Comparison of ENCODE assay signal across 2 cellular contexts in the genomic region with DNA sequence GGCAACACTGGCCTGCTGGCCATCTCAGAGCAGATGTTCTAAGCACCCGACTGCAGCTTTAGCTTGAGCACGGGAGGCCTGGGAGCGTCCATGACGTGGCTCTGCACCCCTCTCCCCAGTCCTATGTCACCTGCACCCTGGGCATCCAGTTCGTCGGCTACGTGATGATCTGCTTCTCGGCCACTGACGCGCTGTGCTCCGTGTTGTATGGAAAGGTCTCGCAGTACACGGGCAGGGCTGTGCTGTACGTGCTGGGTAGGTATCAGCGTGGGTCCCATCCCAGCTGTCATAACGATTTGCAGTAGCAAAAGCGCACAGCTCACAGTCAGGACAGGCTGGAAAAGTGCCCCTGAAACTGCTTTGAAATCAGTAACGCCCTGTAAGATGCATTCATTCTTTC.
TF ChIP-seq lines count a peak whose summit lies in the region.

No MANE protein-coding gene starts in this region.

TF ChIP-seq in GM23338, 12 proteins besides CTCF, POLR2A, EP300 and RAD21 (continues in another document):
- TF ChIP-seq, protein P1, sequence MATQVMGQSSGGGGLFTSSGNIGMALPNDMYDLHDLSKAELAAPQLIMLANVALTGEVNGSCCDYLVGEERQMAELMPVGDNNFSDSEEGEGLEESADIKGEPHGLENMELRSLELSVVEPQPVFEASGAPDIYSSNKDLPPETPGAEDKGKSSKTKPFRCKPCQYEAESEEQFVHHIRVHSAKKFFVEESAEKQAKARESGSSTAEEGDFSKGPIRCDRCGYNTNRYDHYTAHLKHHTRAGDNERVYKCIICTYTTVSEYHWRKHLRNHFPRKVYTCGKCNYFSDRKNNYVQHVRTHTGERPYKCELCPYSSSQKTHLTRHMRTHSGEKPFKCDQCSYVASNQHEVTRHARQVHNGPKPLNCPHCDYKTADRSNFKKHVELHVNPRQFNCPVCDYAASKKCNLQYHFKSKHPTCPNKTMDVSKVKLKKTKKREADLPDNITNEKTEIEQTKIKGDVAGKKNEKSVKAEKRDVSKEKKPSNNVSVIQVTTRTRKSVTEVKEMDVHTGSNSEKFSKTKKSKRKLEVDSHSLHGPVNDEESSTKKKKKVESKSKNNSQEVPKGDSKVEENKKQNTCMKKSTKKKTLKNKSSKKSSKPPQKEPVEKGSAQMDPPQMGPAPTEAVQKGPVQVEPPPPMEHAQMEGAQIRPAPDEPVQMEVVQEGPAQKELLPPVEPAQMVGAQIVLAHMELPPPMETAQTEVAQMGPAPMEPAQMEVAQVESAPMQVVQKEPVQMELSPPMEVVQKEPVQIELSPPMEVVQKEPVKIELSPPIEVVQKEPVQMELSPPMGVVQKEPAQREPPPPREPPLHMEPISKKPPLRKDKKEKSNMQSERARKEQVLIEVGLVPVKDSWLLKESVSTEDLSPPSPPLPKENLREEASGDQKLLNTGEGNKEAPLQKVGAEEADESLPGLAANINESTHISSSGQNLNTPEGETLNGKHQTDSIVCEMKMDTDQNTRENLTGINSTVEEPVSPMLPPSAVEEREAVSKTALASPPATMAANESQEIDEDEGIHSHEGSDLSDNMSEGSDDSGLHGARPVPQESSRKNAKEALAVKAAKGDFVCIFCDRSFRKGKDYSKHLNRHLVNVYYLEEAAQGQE (IDR thresholded peaks at IDR 0.05; ENCODE audit: unreplicated experiment): no peak
- TF ChIP-seq ETS1 (IDR thresholded peaks at IDR 0.05) (no peak), ZNF462 (CRISPR knock-in tag; IDR thresholded peaks at IDR 0.05) (no peak), ZNF114 (CRISPR knock-in tag; IDR thresholded peaks at IDR 0.05) (no peak), NANOG (IDR thresholded peaks at IDR 0.05; ENCODE audit: borderline replicate concordance) (no peak), EZH2phosphoT487 (IDR thresholded peaks at IDR 0.05; ENCODE audit: unreplicated experiment) (no peak), JUNB (IDR thresholded peaks at IDR 0.05; ENCODE audit: unreplicated experiment) (no peak), POLR2AphosphoS5 (IDR thresholded peaks at IDR 0.05; ENCODE audit: low read depth) (no peak), EZH2 (IDR thresholded peaks at IDR 0.05; ENCODE audit: low read depth, unreplicated experiment) (no peak), CREB1 (CRISPR knock-in tag; IDR thresholded peaks at IDR 0.05; ENCODE audit: low read depth) (no peak)

TF ChIP-seq in WTC11, 78 proteins besides CTCF, POLR2A, EP300 and RAD21:
- TF ChIP-seq, protein P2, sequence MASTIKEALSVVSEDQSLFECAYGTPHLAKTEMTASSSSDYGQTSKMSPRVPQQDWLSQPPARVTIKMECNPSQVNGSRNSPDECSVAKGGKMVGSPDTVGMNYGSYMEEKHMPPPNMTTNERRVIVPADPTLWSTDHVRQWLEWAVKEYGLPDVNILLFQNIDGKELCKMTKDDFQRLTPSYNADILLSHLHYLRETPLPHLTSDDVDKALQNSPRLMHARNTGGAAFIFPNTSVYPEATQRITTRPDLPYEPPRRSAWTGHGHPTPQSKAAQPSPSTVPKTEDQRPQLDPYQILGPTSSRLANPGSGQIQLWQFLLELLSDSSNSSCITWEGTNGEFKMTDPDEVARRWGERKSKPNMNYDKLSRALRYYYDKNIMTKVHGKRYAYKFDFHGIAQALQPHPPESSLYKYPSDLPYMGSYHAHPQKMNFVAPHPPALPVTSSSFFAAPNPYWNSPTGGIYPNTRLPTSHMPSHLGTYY (CRISPR knock-in tag; IDR thresholded peaks at IDR 0.05): no peak
- TF ChIP-seq KAT7 (CRISPR knock-in tag; IDR thresholded peaks at IDR 0.05; ENCODE audit: borderline replicate concordance): no peak
- no peak for TF ChIP-seq ZBTB21 (CRISPR knock-in tag; IDR thresholded peaks at IDR 0.05; ENCODE audit: borderline replicate concordance)
- TF ChIP-seq ESRRA (CRISPR knock-in tag; IDR thresholded peaks at IDR 0.05; ENCODE audit: borderline replicate concordance): no peak
- TF ChIP-seq, protein P3, sequence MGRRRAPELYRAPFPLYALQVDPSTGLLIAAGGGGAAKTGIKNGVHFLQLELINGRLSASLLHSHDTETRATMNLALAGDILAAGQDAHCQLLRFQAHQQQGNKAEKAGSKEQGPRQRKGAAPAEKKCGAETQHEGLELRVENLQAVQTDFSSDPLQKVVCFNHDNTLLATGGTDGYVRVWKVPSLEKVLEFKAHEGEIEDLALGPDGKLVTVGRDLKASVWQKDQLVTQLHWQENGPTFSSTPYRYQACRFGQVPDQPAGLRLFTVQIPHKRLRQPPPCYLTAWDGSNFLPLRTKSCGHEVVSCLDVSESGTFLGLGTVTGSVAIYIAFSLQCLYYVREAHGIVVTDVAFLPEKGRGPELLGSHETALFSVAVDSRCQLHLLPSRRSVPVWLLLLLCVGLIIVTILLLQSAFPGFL (CRISPR knock-in tag; IDR thresholded peaks at IDR 0.05; ENCODE audit: borderline replicate concordance): no peak
- TF ChIP-seq MYBL2 (CRISPR knock-in tag; IDR thresholded peaks at IDR 0.05): no peak
- no peak for TF ChIP-seq MLX (CRISPR knock-in tag; IDR thresholded peaks at IDR 0.05)
- TF ChIP-seq, protein P4, sequence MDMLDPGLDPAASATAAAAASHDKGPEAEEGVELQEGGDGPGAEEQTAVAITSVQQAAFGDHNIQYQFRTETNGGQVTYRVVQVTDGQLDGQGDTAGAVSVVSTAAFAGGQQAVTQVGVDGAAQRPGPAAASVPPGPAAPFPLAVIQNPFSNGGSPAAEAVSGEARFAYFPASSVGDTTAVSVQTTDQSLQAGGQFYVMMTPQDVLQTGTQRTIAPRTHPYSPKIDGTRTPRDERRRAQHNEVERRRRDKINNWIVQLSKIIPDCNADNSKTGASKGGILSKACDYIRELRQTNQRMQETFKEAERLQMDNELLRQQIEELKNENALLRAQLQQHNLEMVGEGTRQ (CRISPR knock-in tag; IDR thresholded peaks at IDR 0.05): no peak
- TF ChIP-seq, protein P5, sequence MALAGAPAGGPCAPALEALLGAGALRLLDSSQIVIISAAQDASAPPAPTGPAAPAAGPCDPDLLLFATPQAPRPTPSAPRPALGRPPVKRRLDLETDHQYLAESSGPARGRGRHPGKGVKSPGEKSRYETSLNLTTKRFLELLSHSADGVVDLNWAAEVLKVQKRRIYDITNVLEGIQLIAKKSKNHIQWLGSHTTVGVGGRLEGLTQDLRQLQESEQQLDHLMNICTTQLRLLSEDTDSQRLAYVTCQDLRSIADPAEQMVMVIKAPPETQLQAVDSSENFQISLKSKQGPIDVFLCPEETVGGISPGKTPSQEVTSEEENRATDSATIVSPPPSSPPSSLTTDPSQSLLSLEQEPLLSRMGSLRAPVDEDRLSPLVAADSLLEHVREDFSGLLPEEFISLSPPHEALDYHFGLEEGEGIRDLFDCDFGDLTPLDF (CRISPR knock-in tag; IDR thresholded peaks at IDR 0.05): no peak
- TF ChIP-seq ELF4 (CRISPR knock-in tag; IDR thresholded peaks at IDR 0.05; ENCODE audit: low read depth): no peak
- TF ChIP-seq, protein P6, sequence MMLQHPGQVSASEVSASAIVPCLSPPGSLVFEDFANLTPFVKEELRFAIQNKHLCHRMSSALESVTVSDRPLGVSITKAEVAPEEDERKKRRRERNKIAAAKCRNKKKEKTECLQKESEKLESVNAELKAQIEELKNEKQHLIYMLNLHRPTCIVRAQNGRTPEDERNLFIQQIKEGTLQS (CRISPR knock-in tag; conservative IDR thresholded peaks at IDR 0.05): no peak
- TF ChIP-seq, protein P7, sequence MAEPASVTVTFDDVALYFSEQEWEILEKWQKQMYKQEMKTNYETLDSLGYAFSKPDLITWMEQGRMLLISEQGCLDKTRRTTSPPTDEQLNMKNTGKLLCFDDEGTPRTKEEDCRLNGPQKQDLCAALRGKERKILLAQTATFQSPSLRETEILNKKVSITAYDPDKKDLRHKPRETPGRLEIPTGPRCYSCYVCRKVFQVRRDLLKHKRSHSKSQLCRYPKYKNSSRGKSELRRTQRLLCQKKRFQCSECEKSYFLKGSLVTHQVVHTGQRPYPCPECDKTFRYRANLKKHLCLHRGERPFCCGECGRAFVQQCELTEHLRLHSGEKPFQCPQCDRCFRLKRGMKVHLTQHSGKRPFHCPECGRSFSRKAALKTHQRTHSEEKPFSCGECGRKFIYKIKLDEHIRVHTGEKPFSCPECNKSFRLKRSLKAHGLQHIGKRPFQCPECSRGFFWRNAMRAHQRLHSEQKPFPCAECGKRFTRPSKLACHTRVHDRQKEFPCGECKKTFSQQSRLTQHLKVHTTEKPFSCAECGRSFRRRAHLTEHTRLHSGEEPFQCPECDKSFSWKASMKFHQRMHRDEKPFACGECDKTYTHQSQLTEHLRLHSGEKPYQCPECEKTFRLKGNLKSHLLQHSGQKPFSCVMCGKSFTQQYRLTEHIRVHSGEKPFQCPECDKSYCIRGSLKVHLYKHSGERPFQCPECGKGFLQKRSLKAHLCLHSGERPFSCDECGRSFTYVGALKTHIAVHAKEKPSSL (CRISPR knock-in tag; conservative IDR thresholded peaks at IDR 0.05): no peak
- TF ChIP-seq SP1 (CRISPR knock-in tag; conservative IDR thresholded peaks at IDR 0.05): no peak
- TF ChIP-seq, protein P8, sequence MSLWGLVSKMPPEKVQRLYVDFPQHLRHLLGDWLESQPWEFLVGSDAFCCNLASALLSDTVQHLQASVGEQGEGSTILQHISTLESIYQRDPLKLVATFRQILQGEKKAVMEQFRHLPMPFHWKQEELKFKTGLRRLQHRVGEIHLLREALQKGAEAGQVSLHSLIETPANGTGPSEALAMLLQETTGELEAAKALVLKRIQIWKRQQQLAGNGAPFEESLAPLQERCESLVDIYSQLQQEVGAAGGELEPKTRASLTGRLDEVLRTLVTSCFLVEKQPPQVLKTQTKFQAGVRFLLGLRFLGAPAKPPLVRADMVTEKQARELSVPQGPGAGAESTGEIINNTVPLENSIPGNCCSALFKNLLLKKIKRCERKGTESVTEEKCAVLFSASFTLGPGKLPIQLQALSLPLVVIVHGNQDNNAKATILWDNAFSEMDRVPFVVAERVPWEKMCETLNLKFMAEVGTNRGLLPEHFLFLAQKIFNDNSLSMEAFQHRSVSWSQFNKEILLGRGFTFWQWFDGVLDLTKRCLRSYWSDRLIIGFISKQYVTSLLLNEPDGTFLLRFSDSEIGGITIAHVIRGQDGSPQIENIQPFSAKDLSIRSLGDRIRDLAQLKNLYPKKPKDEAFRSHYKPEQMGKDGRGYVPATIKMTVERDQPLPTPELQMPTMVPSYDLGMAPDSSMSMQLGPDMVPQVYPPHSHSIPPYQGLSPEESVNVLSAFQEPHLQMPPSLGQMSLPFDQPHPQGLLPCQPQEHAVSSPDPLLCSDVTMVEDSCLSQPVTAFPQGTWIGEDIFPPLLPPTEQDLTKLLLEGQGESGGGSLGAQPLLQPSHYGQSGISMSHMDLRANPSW (CRISPR knock-in tag; conservative IDR thresholded peaks at IDR 0.05; ENCODE audit: low read depth): no peak
- no peak for TF ChIP-seq GTF2I (CRISPR knock-in tag; conservative IDR thresholded peaks at IDR 0.05)
- TF ChIP-seq RORB (CRISPR knock-in tag; IDR thresholded peaks at IDR 0.05): no peak
- TF ChIP-seq ZNF232 (CRISPR knock-in tag; IDR thresholded peaks at IDR 0.05): no peak
- TF ChIP-seq SMAD3 (CRISPR knock-in tag; IDR thresholded peaks at IDR 0.05; ENCODE audit: borderline replicate concordance): no peak
- TF ChIP-seq ZNF416 (CRISPR knock-in tag; IDR thresholded peaks at IDR 0.05): no peak
- no peak for TF ChIP-seq CBFB (CRISPR knock-in tag; IDR thresholded peaks at IDR 0.05; ENCODE audit: low read depth)
